In genomic region chr11:8608646-8609045, GRCh38 we compare ENCODE assay signal across 17 cellular contexts. TPM values are rescaled to one million over a fixed set of nuclear protein-coding genes. Genes with fewer than 3 reads are reported as not detected.
DNase-seq lines count a peak whose midpoint lies in the region; ATAC-seq and TF ChIP-seq lines count a peak whose summit lies in the region.
"Had no signal": no experiment of that assay in that cellular context is flagged by ENCODE, and none has a peak within 500 bp of the region (broad histone marks: within the 10 kb centered on the region; RNA-seq: fewer than 3 reads in every experiment).

No MANE protein-coding gene starts in this region.

- ATAC-seq in HG02840 (IDR thresholded peaks at IDR 0.05; ENCODE audit: low FRiP score, unreplicated experiment): no peak
- ATAC-seq: activated CD8-positive, alpha-beta T cell treated with anti-CD3 and anti-CD28 coated beads for 36 hours; activated naive CD4-positive, alpha-beta T cell treated with anti-CD3 and anti-CD28 coated beads, Interleukin-2, amount 50 U/mL, for 72 hours had no signal

- no peaks in the 10 kb centered on the region for H3K4me1 ChIP-seq in HEK293 (ENCODE audit: control insufficient read depth, insufficient read depth, low read length)
- peaks cover 0 to 33% (median 12%) of the 10 kb centered on the region in 4 donors for H3K4me1 ChIP-seq in sigmoid colon
- H3K4me1 ChIP-seq in ascending aorta: no peaks in the 10 kb centered on the region

- POLR2A ChIA-PET in HEK293 (lab: Yijun Ruan, JAX): interaction anchor here (1.2 kb wide), 1 partner anchor 74 kb away, joined by 5 read pairs; the partner anchor contains the start of genes RPL27A and TRIM66

- TF ChIP-seq POLR2A in sigmoid colon (IDR thresholded peaks at IDR 0.05): no peak

- intact Hi-C loops in sigmoid colon (cut with DNase I) (loop anchor here (10.0 kb wide), 1 partner anchor 206 kb away; a partner anchor contains a TSS), ascending aorta (cut with DNase I) (no loop called here)

- H3K36me3 ChIP-seq in HEK293 (ENCODE audit: control insufficient read depth in 2 of 2, insufficient read depth in 1 of 2, low read length in 2 of 2) (no peaks in the 10 kb centered on the region), brain microvascular endothelial cell (replicated peaks) (no peaks in the 10 kb centered on the region), sigmoid colon (no peaks in the 10 kb centered on the region), ascending aorta (no peaks in the 10 kb centered on the region)
- H3K36me3 ChIP-seq: thoracic aorta, WERI-Rb-1 had no signal

- no peak overlapping the region for H3K4me3 ChIP-seq in HEK293 (ENCODE audit: low read depth, low read length)
- H3K4me3 ChIP-seq in brain microvascular endothelial cell (ENCODE audit: low read depth, low read length): no peak overlapping the region
- no peak overlapping the region for H3K4me3 ChIP-seq in foreskin fibroblast (ENCODE audit: low read depth in 1 of 2, low read length in 2 of 2)
- no peak overlapping the region for H3K4me3 ChIP-seq in sigmoid colon
- no peak overlapping the region for H3K4me3 ChIP-seq in ascending aorta
- H3K4me3 ChIP-seq: hepatocyte, thoracic aorta had no signal

- no peak overlapping the region for H3K27ac ChIP-seq in HEK293 (ENCODE audit: extremely low read depth, low read depth, low read length)
- H3K27ac ChIP-seq in brain microvascular endothelial cell: no peak overlapping the region
- peak overlapping the region in 1 of 4 donors; percentile 46 for H3K27ac ChIP-seq in sigmoid colon
- H3K27ac ChIP-seq in ascending aorta: no peak overlapping the region
- H3K27ac ChIP-seq: hepatocyte, thoracic aorta, WERI-Rb-1 had no signal

- no peaks in the 10 kb centered on the region for H3K9me3 ChIP-seq in HEK293 (ENCODE audit: control insufficient read depth, insufficient read depth, low read depth, low read length)
- H3K9me3 ChIP-seq in sigmoid colon: no peaks in the 10 kb centered on the region
- H3K9me3 ChIP-seq in ascending aorta: no peaks in the 10 kb centered on the region
- H3K9me3 ChIP-seq: thoracic aorta had no signal

- WGBS in sigmoid colon, 2 donors: 79 to 96% methylated on average over 1 of the region's 1 CpG

- TF ChIP-seq CTCF in HEK293 (tag by site-specific recombination; IDR thresholded peaks at IDR 0.05) (no peak), brain microvascular endothelial cell (IDR thresholded peaks at IDR 0.05; ENCODE audit: low read depth, low read length, missing control alignments) (no peak), foreskin fibroblast (IDR thresholded peaks at IDR 0.05; ENCODE audit: low read depth, low read length) (no peak), sigmoid colon (IDR thresholded peaks at IDR 0.05) (no peak), ascending aorta (IDR thresholded peaks at IDR 0.05) (no peak)

- peak; percentile 19 for DNase-seq in COLO829 (ENCODE audit: low spot score)
- DNase-seq in brain microvascular endothelial cell: peak; percentile 50
- DNase-seq in foreskin fibroblast: peak; percentile 24 to 56
- DNase-seq in sigmoid colon: no peak
- no peak for DNase-seq in ascending aorta (ENCODE audit: low spot score in 2 of 2)
- DNase-seq in mesenteric fat pad (ENCODE audit: low spot score): no peak
- DNase-seq: activated CD8-positive, alpha-beta T cell treated with anti-CD3 and anti-CD28 coated beads for 36 hours; activated T-cell treated with anti-CD3 and anti-CD28 coated beads, Interleukin-2, amount 50 U/mL, for 48 hours; nucleus accumbens; stimulated activated CD4-positive, alpha-beta T cell treated with anti-CD3 and anti-CD28 coated beads, Interleukin-4, amount 100 ng/mL, for 24 hours; stimulated activated CD8-positive, alpha-beta memory T cell treated with anti-CD3 and anti-CD28 coated beads, Interleukin-4, amount 100 ng/mL, for 48 hours; WERI-Rb-1 had no signal

- in situ Hi-C loops in brain microvascular endothelial cell (cut with HindIII; ENCODE audit: low pct_ligation_motif_present, low sequenced_read_pairs): no loop called here

- CTCF ChIA-PET in HEK293 (lab: Yijun Ruan, JAX): no interaction called here

- H3K27me3 ChIP-seq in brain microvascular endothelial cell (replicated peaks) (no peaks in the 10 kb centered on the region), sigmoid colon (no peaks in the 10 kb centered on the region), ascending aorta (no peaks in the 10 kb centered on the region)
- H3K27me3 ChIP-seq: hepatocyte had no signal

- no peak for TF ChIP-seq EP300 in sigmoid colon (IDR thresholded peaks at IDR 0.05)

TF ChIP-seq in HEK293, 187 proteins besides CTCF, POLR2A, EP300 and RAD21:
- TF ChIP-seq OSR2 (tag by site-specific recombination; IDR thresholded peaks at IDR 0.05) (no peak), ZBTB17 (tag by site-specific recombination; IDR thresholded peaks at IDR 0.05) (0 out of 2 replicates have a peak, but pooled peaks have one; percentile 19), TCF7L2 (IDR thresholded peaks at IDR 0.05; ENCODE audit: borderline replicate concordance, low read depth, low read length) (no peak)
- TF ChIP-seq, protein P1, sequence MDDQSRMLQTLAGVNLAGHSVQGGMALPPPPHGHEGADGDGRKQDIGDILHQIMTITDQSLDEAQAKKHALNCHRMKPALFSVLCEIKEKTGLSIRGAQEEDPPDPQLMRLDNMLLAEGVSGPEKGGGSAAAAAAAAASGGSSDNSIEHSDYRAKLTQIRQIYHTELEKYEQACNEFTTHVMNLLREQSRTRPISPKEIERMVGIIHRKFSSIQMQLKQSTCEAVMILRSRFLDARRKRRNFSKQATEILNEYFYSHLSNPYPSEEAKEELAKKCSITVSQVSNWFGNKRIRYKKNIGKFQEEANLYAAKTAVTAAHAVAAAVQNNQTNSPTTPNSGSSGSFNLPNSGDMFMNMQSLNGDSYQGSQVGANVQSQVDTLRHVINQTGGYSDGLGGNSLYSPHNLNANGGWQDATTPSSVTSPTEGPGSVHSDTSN (CRISPR knock-in tag; IDR thresholded peaks at IDR 0.05): no peak

RNA-seq across cellular contexts. Expression of gene STK33, which starts 14.6 kb away (rescaled TPM):
- 10 to 100 TPM; 18.5 to 23.8 (median 20.8) TPM for total RNA-seq in sigmoid colon
- polyA plus RNA-seq in sigmoid colon: 1 to 10 TPM in 1 of 3 donors, not detected in 2; 2.0 TPM
- total RNA-seq in ascending aorta: not detected
- 1.3 TPM for total RNA-seq in mesenteric fat pad

Comparison
In these comparisons a context has a peak if more than half of its experiments do, and no peak if none do; other contexts are left out.
1. DNase-seq: peak in COLO829 (single experiment), brain microvascular endothelial cell (single experiment) and foreskin fibroblast (2 of 2); none in sigmoid colon (single experiment), ascending aorta (0 of 2) and mesenteric fat pad (single experiment).